8 cellular contexts compared by ENCODE assay signal in genomic region chr6:139373928-139374356, GRCh38. TPM values are rescaled to one million over a fixed set of nuclear protein-coding genes. Genes with fewer than 3 reads are reported as not detected.
A peak's percentile ranks its signal among the peaks of the same experiment; 100 is the strongest.
DNase-seq lines count a peak whose midpoint lies in the region; ATAC-seq and TF ChIP-seq lines count a peak whose summit lies in the region.

No MANE protein-coding gene starts in this region.

- H3K4me2 ChIP-seq in Karpas-422 (ENCODE audit: low read depth, low read length, poor library complexity, severe bottlenecking), result peak overlapping the region; percentile 83

- H4K20me1 ChIP-seq in Karpas-422 (ENCODE audit: insufficient read depth, low read depth, low read length), result peaks cover 20% of the 10 kb centered on the region; the same call in 1 of the 2 replicates

- H3K79me2 ChIP-seq in ACC112 (ENCODE audit: control insufficient read depth, insufficient read depth, low read length, unreplicated experiment) (peaks cover 32% of the 10 kb centered on the region), Karpas-422 (ENCODE audit: low read length) (peaks cover 29% of the 10 kb centered on the region)

- intact Hi-C loops in aorta (cut with DNase I), result loop anchor here (2.0 to 10.0 kb wide), 11 partner anchors 161 to 1548 kb away; no protein-coding TSS in a partner anchor

- peaks cover 31% of the 10 kb centered on the region for H3K4me1 ChIP-seq in ACC112 (ENCODE audit: control insufficient read depth, insufficient read depth, low read length, unreplicated experiment)
- peaks cover 68% of the 10 kb centered on the region for H3K4me1 ChIP-seq in Karpas-422 (ENCODE audit: low read length)
- H3K4me1 ChIP-seq in aorta (ENCODE audit: control insufficient read depth in 1 of 2, insufficient read depth in 2 of 2, low read length in 2 of 2), result peaks cover 0 to 2% of the 10 kb centered on the region in 2 donors

- WGBS in aorta, 2 donors, result 1% methylated on average over 25 of the region's 25 CpGs

- peak overlapping the region; percentile 94 for H3K4me3 ChIP-seq in ACC112 (ENCODE audit: low read depth, low read length)
- H3K4me3 ChIP-seq in Karpas-422 (ENCODE audit: low read length), result peak overlapping the region; percentile 96
- peak overlapping the region; percentile 92 for H3K4me3 ChIP-seq in choroid plexus epithelial cell (ENCODE audit: low read depth, low read length)
- H3K4me3 ChIP-seq in aorta (ENCODE audit: low read length in 2 of 2), result peak overlapping the region; percentile 45 to 83

- ATAC-seq in GM19043 (IDR thresholded peaks at IDR 0.05; ENCODE audit: low read depth, unreplicated experiment) (peak; percentile 9), aorta (ENCODE audit: low FRiP score) (no peak), HG02798 (IDR thresholded peaks at IDR 0.05; ENCODE audit: poor library complexity, unreplicated experiment) (no peak)

- H3K9me3 ChIP-seq in Karpas-422 (ENCODE audit: low read length) (no peaks in the 10 kb centered on the region), aorta (ENCODE audit: control insufficient read depth, low read length) (peaks cover 1% of the 10 kb centered on the region)

- H2AFZ ChIP-seq in ACC112 (ENCODE audit: low read length, unreplicated experiment) (no peak overlapping the region), Karpas-422 (ENCODE audit: low read length) (no peak overlapping the region)

- in situ Hi-C loops in GM13976 (cut with MboI; ENCODE audit: low sequenced_read_pairs, unreplicated experiment), result no loop called here

- DNase-seq in Karpas-422, result no peak
- DNase-seq in choroid plexus epithelial cell (ENCODE audit: low read depth), result no peak
- peak; percentile 73 for DNase-seq in midbrain (lab: John Stamatoyannopoulos, UW)
- DNase-seq in aorta, result no peak
- no peak for DNase-seq in GM13976 (ENCODE audit: low spot score)

- H3K9ac ChIP-seq in Karpas-422 (ENCODE audit: low read length), result peak overlapping the region; percentile 96

- no peaks in the 10 kb centered on the region for H3K27me3 ChIP-seq in ACC112 (ENCODE audit: insufficient read depth, low read length)
- H3K27me3 ChIP-seq in Karpas-422 (ENCODE audit: low read length), result no peaks in the 10 kb centered on the region
- no peaks in the 10 kb centered on the region for H3K27me3 ChIP-seq in aorta (ENCODE audit: control insufficient read depth in 1 of 2, insufficient read depth in 2 of 2, low read length in 1 of 2)

- TF ChIP-seq CTCF in choroid plexus epithelial cell (conservative IDR thresholded peaks at IDR 0.05; ENCODE audit: low read depth, low read length) (no peak), GM13976 (IDR thresholded peaks at IDR 0.05; ENCODE audit: borderline replicate concordance, control extremely low read depth, extremely low read depth, insufficient read depth, missing control alignments) (no peak)

- H3K36me3 ChIP-seq in ACC112 (ENCODE audit: insufficient read depth, low read length) (peaks cover 24% of the 10 kb centered on the region), Karpas-422 (ENCODE audit: insufficient read depth, low read length) (peaks cover 19% of the 10 kb centered on the region), aorta (ENCODE audit: control insufficient read depth in 1 of 2, insufficient read depth in 2 of 2, low read length in 1 of 2) (no peaks in the 10 kb centered on the region)

- peak overlapping the region; percentile 90 for H3K27ac ChIP-seq in ACC112 (ENCODE audit: low read depth, low read length)
- peak overlapping the region; percentile 91 for H3K27ac ChIP-seq in Karpas-422 (ENCODE audit: low read length)
- H3K27ac ChIP-seq in aorta (ENCODE audit: low read depth in 1 of 2, low read length in 2 of 2), result peak overlapping the region; percentile 40 to 81

- no peaks in the 10 kb centered on the region for H3K9me2 ChIP-seq in Karpas-422 (replicated peaks; ENCODE audit: insufficient read depth, low read length)

RNA-seq across cellular contexts. Expression of gene CITED2, which starts 0.5 kb away (rescaled TPM):
- total RNA-seq in Karpas-422 (2014; rRNA removed; shearing (Covaris generic); ENCODE audit: low replicate concordance), result 67.7 and 77.2 TPM in 2 replicates
- total RNA-seq in aorta, result 10 to 100 TPM; 53.2 to 64.1 TPM
- polyA plus RNA-seq in aorta, result 10 to 100 TPM; 19.3 to 53.8 TPM
